Comparison of ENCODE assay signal across 9 cellular contexts in genomic region chr12:54005853-54006699, GRCh38. TPM values are rescaled to one million over a fixed set of nuclear protein-coding genes. Genes with fewer than 3 reads are reported as not detected.
DNase-seq lines count a peak whose midpoint lies in the region; ATAC-seq and TF ChIP-seq lines count a peak whose summit lies in the region.
"Had no signal": no experiment of that assay in that cellular context is flagged by ENCODE, and none has a peak within 500 bp of the region (broad histone marks: within the 10 kb centered on the region; RNA-seq: fewer than 3 reads in every experiment).

No MANE protein-coding gene starts in this region.

- H3K27ac Mint-ChIP-seq in chondrocyte (ENCODE audit: unreplicated experiment) = no peak overlapping the region

- H3K27me3 ChIP-seq in right lobe of liver = peaks cover 0 to 41% of the 10 kb centered on the region in 2 donors

- ATAC-seq in right lobe of liver (peak; percentile 92 to 97 (median 95)), HG02623 (IDR thresholded peaks at IDR 0.05; ENCODE audit: unreplicated experiment) (no peak)

- no peaks in the 10 kb centered on the region for H3K9me3 Mint-ChIP-seq in chondrocyte (ENCODE audit: low read depth)

- H3K27me3 Mint-ChIP-seq in chondrocyte (ENCODE audit: low read depth) = peaks cover 89% of the 10 kb centered on the region

- no peak overlapping the region for H3K27ac ChIP-seq in right lobe of liver

- H3K36me3 Mint-ChIP-seq in chondrocyte (ENCODE audit: low read depth) = peaks cover 2% of the 10 kb centered on the region

- WGBS in right lobe of liver (ENCODE audit: insufficient coverage, low coverage, low lambda C conversion rate, missing lambda C conversion rate) = 5% methylated on average over 32 of the region's 48 CpGs

- DNase-seq in ELR (ENCODE audit: low read depth) = peak; percentile 85
- DNase-seq in HEK293T (ENCODE audit: extremely low spot score) = peak; percentile 77
- DNase-seq in NCI-H2171 (lab: John Stamatoyannopoulos, UW) = peak; percentile 71
- peak; percentile 89 for DNase-seq in activated CD4-positive, alpha-beta T cell treated with anti-CD3 and anti-CD28 coated beads for 48 hours
- DNase-seq in chondrocyte (ENCODE audit: low spot score) = no peak
- peak; percentile 86 to 89 (median 88) for DNase-seq in right lobe of liver
- peak; percentile 86 for DNase-seq in stimulated activated CD4-positive, alpha-beta T cell treated with anti-CD3 and anti-CD28 coated beads, Interleukin-4, amount 100 ng/mL, for 1 hour

- H3K9me3 ChIP-seq in right lobe of liver = no peaks in the 10 kb centered on the region

- peak overlapping the region; percentile 70 for H3K4me3 Mint-ChIP-seq in chondrocyte (ENCODE audit: unreplicated experiment)

- intact Hi-C loops in right lobe of liver (cut with DNase I) = loop anchor here (5.0 kb wide), 2 partner anchors 196 to 201 kb away; no protein-coding TSS in a partner anchor

- no peaks in the 10 kb centered on the region for H3K36me3 ChIP-seq in right lobe of liver

- POLR2A ChIA-PET in HEK293T (lab: Yijun Ruan, JAX) = interaction anchor here (0.6 to 2.1 kb wide), 11 partner anchors 9 to 201 kb away, joined by 3 to 15 read pairs (median 3); no protein-coding TSS in a partner anchor

- H3K4me3 ChIP-seq in right lobe of liver = peak overlapping the region in 1 of 3 donors; percentile 11

- peaks cover 12% of the 10 kb centered on the region for H3K4me1 Mint-ChIP-seq in chondrocyte (ENCODE audit: low read depth)

- TF ChIP-seq CTCF in chondrocyte (IDR thresholded peaks at IDR 0.05) = peak; percentile 97
- TF ChIP-seq CTCF in right lobe of liver (IDR thresholded peaks at IDR 0.05) = peak; percentile 95 to 97 (median 95)

- H3K4me1 ChIP-seq in right lobe of liver = peaks cover 0 to 7% (median 0%) of the 10 kb centered on the region in 4 donors

- CTCF ChIA-PET in HEK293T (lab: Yijun Ruan, JAX) = interaction anchor here (0.6 to 3.2 kb wide), 24 partner anchors 10 to 364 kb away, joined by 3 to 15 read pairs (median 4); partner anchors contain the start of genes HOXC10, HOXC4 and HOXC5

- no peak for TF ChIP-seq POLR2A in right lobe of liver (IDR thresholded peaks at IDR 0.05)

TF ChIP-seq in HEK293T, 16 proteins besides CTCF, POLR2A, EP300 and RAD21:
- TF ChIP-seq NFRKB (IDR thresholded peaks at IDR 0.05) (no peak), ZNF384 (IDR thresholded peaks at IDR 0.05) (no peak), BHLHE40 (IDR thresholded peaks at IDR 0.05; ENCODE audit: borderline replicate concordance) (no peak), TARDBP (IDR thresholded peaks at IDR 0.05) (no peak), ELF4 (IDR thresholded peaks at IDR 0.05) (no peak), FOXM1 (IDR thresholded peaks at IDR 0.05; ENCODE audit: borderline replicate concordance) (no peak), CTBP1 (IDR thresholded peaks at IDR 0.05; ENCODE audit: borderline replicate concordance) (no peak), SUZ12 (IDR thresholded peaks at IDR 0.05) (no peak), LEF1 (IDR thresholded peaks at IDR 0.05; ENCODE audit: borderline replicate concordance) (no peak), ARNT (IDR thresholded peaks at IDR 0.05) (no peak), PKNOX1 (IDR thresholded peaks at IDR 0.05) (no peak), FOXA1 (IDR thresholded peaks at IDR 0.05) (no peak), SP1 (IDR thresholded peaks at IDR 0.05) (no peak), L3MBTL2 (conservative IDR thresholded peaks at IDR 0.05) (no peak), FOXK2 (IDR thresholded peaks at IDR 0.05) (no peak), HDGF (IDR thresholded peaks at IDR 0.05; ENCODE audit: borderline replicate concordance) (no peak)

RNA-seq across cellular contexts. Expression of gene HOXC8, which starts 2.7 kb away (rescaled TPM):
- total RNA-seq in chondrocyte (not detected in 3 replicates), right lobe of liver (not detected)
- total RNA-seq: temporal lobe had no signal

RNA-seq across cellular contexts. Expression of gene HOXC9, which starts 6.1 kb away (rescaled TPM):
- total RNA-seq in chondrocyte (not detected in 3 replicates), right lobe of liver (not detected)
- total RNA-seq: temporal lobe had no signal

RNA-seq across cellular contexts. Expression of gene HOXC10, which starts 21.1 kb away (rescaled TPM):
- total RNA-seq in chondrocyte (not detected in 3 replicates), right lobe of liver (not detected)
- total RNA-seq: temporal lobe had no signal

RNA-seq across cellular contexts. Expression of gene HOXC6, which starts 22.2 kb away (rescaled TPM):
- not detected in 3 replicates for total RNA-seq in chondrocyte
- not detected for total RNA-seq in right lobe of liver
- total RNA-seq: temporal lobe had no signal

RNA-seq across cellular contexts. Expression of gene HOXC5, which starts 26.8 kb away (rescaled TPM):
- total RNA-seq in chondrocyte = not detected in 3 replicates
- not detected for total RNA-seq in right lobe of liver
- total RNA-seq: temporal lobe had no signal
